ENCODE assay signal across 20 cellular contexts in the genomic region with DNA sequence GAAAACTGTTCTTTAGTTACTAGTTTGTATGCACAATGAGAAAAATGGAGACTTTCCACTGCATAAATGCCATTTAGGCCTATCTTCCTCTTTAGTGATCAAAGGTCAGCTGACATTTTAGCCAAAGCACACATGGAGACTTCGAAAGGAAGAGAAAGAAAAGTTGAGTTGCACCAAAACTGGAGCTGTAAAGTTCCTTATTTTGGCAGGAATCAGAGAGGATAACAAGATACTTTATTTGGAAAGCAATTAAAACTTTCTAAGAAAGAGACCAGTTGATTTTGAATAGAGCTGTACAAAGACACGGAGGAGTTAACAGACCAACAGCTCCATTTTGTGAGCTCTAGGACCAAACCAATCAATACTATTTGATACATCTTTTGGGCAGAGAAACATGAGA.
"Had no signal": no experiment of that assay in that cellular context is flagged by ENCODE, and none has a peak within 500 bp of the region (broad histone marks: within the 10 kb centered on the region; RNA-seq: fewer than 3 reads in every experiment).

No MANE protein-coding gene starts in this region.

- H3K4me1 ChIP-seq: left ventricle myocardium inferior had no signal

- H3K4me3 Mint-ChIP-seq: activated B cell treated with CpG ODN at 0.5 μM for 24 hours; activated CD8-positive, alpha-beta T cell treated with anti-CD3 and anti-CD28 coated beads for 36 hours; activated naive CD8-positive, alpha-beta T cell treated with anti-CD3 and anti-CD28 coated beads, Interleukin-2, amount 10 ng/mL, durations not matched to agents 7 days and 5 days; brain; central memory CD8-positive, alpha-beta T cell; naive thymus-derived CD4-positive, alpha-beta T cell; stimulated activated effector memory CD8-positive, alpha-beta T cell treated with anti-CD3 and anti-CD28 coated beads, Interleukin-12 subunit alpha, Interleukin-12 subunit beta, amount 100 ng/mL, for 72 hours; T-helper 2 cell treated with Interferon-gamma antibody and Interleukin-4, amounts not matched to agents 5 μg/mL and 100 μg/mL, for 36 hours had no signal

- H3K27me3 ChIP-seq: sigmoid colon, upper lobe of left lung had no signal

- H3K9me3 Mint-ChIP-seq: activated B cell treated with CpG ODN at 0.5 μM for 24 hours; activated CD8-positive, alpha-beta T cell treated with anti-CD3 and anti-CD28 coated beads for 36 hours; activated naive CD8-positive, alpha-beta T cell treated with anti-CD3 and anti-CD28 coated beads, Interleukin-2, amount 10 ng/mL, durations not matched to agents 7 days and 5 days; activated T-helper 2 cell treated with anti-CD3 and anti-CD28 coated beads, Interferon-gamma antibody, Interleukin-2, Interleukin-4, amounts not matched to agents 10 μg/mL and 5 μg/mL and 100 μg/mL, durations not matched to agents 14 hours and 24 hours and 36 hours; brain; central memory CD8-positive, alpha-beta T cell; naive thymus-derived CD4-positive, alpha-beta T cell; stimulated activated effector memory CD8-positive, alpha-beta T cell treated with anti-CD3 and anti-CD28 coated beads, Interleukin-12 subunit alpha, Interleukin-12 subunit beta, amount 100 ng/mL, for 72 hours; T-helper 2 cell treated with Interferon-gamma antibody and Interleukin-4, amounts not matched to agents 5 μg/mL and 100 μg/mL, for 36 hours had no signal

- DNase-seq: activated B cell treated with CpG ODN at 0.5 μM for 24 hours; activated CD4-positive, alpha-beta T cell treated with anti-CD3 and anti-CD28 coated beads for 48 hours; activated CD8-positive, alpha-beta T cell treated with anti-CD3 and anti-CD28 coated beads for 36 hours; activated naive CD4-positive, alpha-beta T cell treated with Interleukin-2 at 50 U/mL for 16 hours; activated naive CD8-positive, alpha-beta T cell treated with anti-CD3 and anti-CD28 coated beads, Interleukin-2, amount 10 ng/mL, durations not matched to agents 7 days and 5 days; activated T-cell treated with anti-CD3 and anti-CD28 coated beads, Interleukin-2, amount 50 U/mL, for 1 hour; erythroblast; left ventricle myocardium inferior; mesenchymal stem cell; naive thymus-derived CD4-positive, alpha-beta T cell; sigmoid colon; stimulated activated CD4-positive, alpha-beta T cell treated with anti-CD3 and anti-CD28 coated beads, Interleukin-4, amount 100 ng/mL, for 24 hours; upper lobe of left lung had no signal

- H3K9me3 ChIP-seq: left ventricle myocardium inferior, sigmoid colon, thoracic aorta, upper lobe of left lung had no signal

- H3K27me3 Mint-ChIP-seq: activated B cell treated with CpG ODN at 0.5 μM for 24 hours; activated CD8-positive, alpha-beta T cell treated with anti-CD3 and anti-CD28 coated beads for 36 hours; activated naive CD8-positive, alpha-beta T cell treated with anti-CD3 and anti-CD28 coated beads, Interleukin-2, amount 10 ng/mL, durations not matched to agents 7 days and 5 days; brain; central memory CD8-positive, alpha-beta T cell; naive thymus-derived CD4-positive, alpha-beta T cell had no signal

- H3K36me3 ChIP-seq: left ventricle myocardium inferior, thoracic aorta had no signal

- H3K27ac Mint-ChIP-seq: activated B cell treated with CpG ODN at 0.5 μM for 24 hours; activated CD8-positive, alpha-beta T cell treated with anti-CD3 and anti-CD28 coated beads for 36 hours; activated naive CD8-positive, alpha-beta T cell treated with anti-CD3 and anti-CD28 coated beads, Interleukin-2, amount 10 ng/mL, durations not matched to agents 7 days and 5 days; activated T-helper 2 cell treated with anti-CD3 and anti-CD28 coated beads, Interferon-gamma antibody, Interleukin-2, Interleukin-4, amounts not matched to agents 10 μg/mL and 5 μg/mL and 100 μg/mL, durations not matched to agents 14 hours and 24 hours and 36 hours; brain; naive thymus-derived CD4-positive, alpha-beta T cell; stimulated activated effector memory CD8-positive, alpha-beta T cell treated with anti-CD3 and anti-CD28 coated beads, Interleukin-12 subunit alpha, Interleukin-12 subunit beta, amount 100 ng/mL, for 72 hours; T-helper 2 cell treated with Interferon-gamma antibody and Interleukin-4, amounts not matched to agents 5 μg/mL and 100 μg/mL, for 36 hours had no signal

- H3K4me3 ChIP-seq: coronary artery, left ventricle myocardium inferior, sigmoid colon, thoracic aorta, upper lobe of left lung had no signal

- H3K27ac ChIP-seq: coronary artery, left ventricle myocardium inferior, sigmoid colon, thoracic aorta, upper lobe of left lung had no signal

- ATAC-seq: naive thymus-derived CD4-positive, alpha-beta T cell had no signal

- H3K4me1 Mint-ChIP-seq: brain; central memory CD8-positive, alpha-beta T cell had no signal
